Comparison of ENCODE assay signal across 9 cellular contexts in genomic region chr1:109239580-109240068, GRCh38. TPM values are rescaled to one million over a fixed set of nuclear protein-coding genes. Genes with fewer than 3 reads are reported as not detected.
A peak's percentile ranks its signal among the peaks of the same experiment; 100 is the strongest.
DNase-seq lines count a peak whose midpoint lies in the region; ATAC-seq, FAIRE-seq and TF ChIP-seq lines count a peak whose summit lies in the region.
"Had no signal": no experiment of that assay in that cellular context is flagged by ENCODE, and none has a peak within 500 bp of the region (broad histone marks: within the 10 kb centered on the region; RNA-seq: fewer than 3 reads in every experiment).

No MANE protein-coding gene starts in this region.

- peaks cover 18 to 30% of the 10 kb centered on the region in 2 experiments for H3K36me3 ChIP-seq in GM12878 (ENCODE audit: control insufficient read depth in 2 of 2, insufficient read depth in 2 of 2, low read length in 1 of 2)
- peaks cover 12 to 53% of the 10 kb centered on the region in 2 donors for H3K36me3 ChIP-seq in left lung

- H3K18ac ChIP-seq in H9 (ENCODE audit: insufficient read length, low read depth, low read length) = no peak overlapping the region

- H3K23ac ChIP-seq in H9 (ENCODE audit: insufficient read length, low read depth, low read length) = no peak overlapping the region

- H2AK5ac ChIP-seq in H9 (ENCODE audit: insufficient read length, low read length) = no peak overlapping the region

- whole genome bisulfite sequencing in H9 (ENCODE audit: extremely low coverage, insufficient read length, low lambda C conversion rate) = no CpG with 5 or more reads among the region's 3 CpGs
- 69% methylated on average over 3 of the region's 3 CpGs for WGBS in GM12878 (ENCODE audit: insufficient coverage, insufficient replicate concordance, low lambda C conversion rate, missing lambda C conversion rate)

- H3K14ac ChIP-seq in H9 (ENCODE audit: insufficient read depth, low read length) = no peak overlapping the region

- RAD21 ChIA-PET in GM12878 (lab: Charles Lee; ENCODE audit: unreplicated experiment) = interaction anchor here (0.8 to 1.9 kb wide), 4 partner anchors 38 to 293 kb away, joined by 3 to 7 read pairs (median 3); partner anchors contain the start of gene SORT1

- peak; percentile 82 for DNase-seq in DMS 273 (lab: John Stamatoyannopoulos, UW; ENCODE audit: unreplicated experiment)
- no peak for DNase-seq in DMS 273 treated with DMSO at 0.1 percent for 48 hours (lab: John Stamatoyannopoulos, UW)
- DNase-seq in H9 = peak; percentile 89
- peak; percentile 53 for DNase-seq in NCI-H526 treated with DMSO at 0.1 percent for 48 hours (lab: John Stamatoyannopoulos, UW)
- DNase-seq in GM12878 (ENCODE audit: low read depth, low spot score) = no peak
- peak in 1 of 2 donors; percentile 23 for DNase-seq in left lung
- DNase-seq in hippocampal formation (lab: John Stamatoyannopoulos, UW) = no peak

- no TSS peak for BruUV-seq in GM12878 (replicated peaks; lab: Mats Ljungman, UMichigan)

- no peak overlapping the region for H3K56ac ChIP-seq in H9 (ENCODE audit: insufficient read length, low read depth, low read length)

- no peak overlapping the region for H3K27ac ChIP-seq in H9 (ENCODE audit: insufficient read length, low read depth, low read length)
- no peak overlapping the region for H3K27ac ChIP-seq in GM12878 (ENCODE audit: control insufficient read depth, insufficient read depth)
- H3K27ac ChIP-seq in left lung = no peak overlapping the region

- in situ Hi-C loops in GM12878 (cut with MboI) = no loop called here

- H2BK20ac ChIP-seq in H9 (ENCODE audit: low read depth, low read length, poor library complexity, severe bottlenecking) = no peak overlapping the region

- H3T11ph ChIP-seq in H9 (ENCODE audit: low read length) = no peak overlapping the region

- H2AFZ ChIP-seq in H9 (ENCODE audit: low read length) (no peak overlapping the region), GM12878 (ENCODE audit: control insufficient read depth, low read depth, low read length) (no peak overlapping the region)

- H3K4me1 Mint-ChIP-seq in H9 = peaks cover 73 to 77% of the 10 kb centered on the region in 2 experiments

- TF ChIP-seq RAD21 in GM12878 (IDR thresholded peaks at IDR 0.05; ENCODE audit: insufficient read depth, low read depth, low read length) = no peak

- H2BK5ac ChIP-seq in H9 (ENCODE audit: insufficient read length, low read length) = no peak overlapping the region

- H4K8ac ChIP-seq in H9 (replicated peaks; ENCODE audit: insufficient read length, low read depth, low read length) = no peak overlapping the region

- no peak overlapping the region for H2BK15ac ChIP-seq in H9 (ENCODE audit: low read depth, low read length)

- H3K36me3 Mint-ChIP-seq in H9 (ENCODE audit: insufficient read depth in 1 of 3, low read depth in 3 of 3) = peaks cover 25 to 43% (median 42%) of the 10 kb centered on the region in 3 experiments; a peak in 6 of 7 replicates

- ATAC-seq in GM12878 = peak; percentile 92
- peak; percentile 65 for ATAC-seq in left lung
- ATAC-seq in HG03108 (IDR thresholded peaks at IDR 0.05; ENCODE audit: unreplicated experiment) = no peak

- intact Hi-C loops in GM12878 (cut with micrococcal nuclease; ENCODE audit: unreplicated experiment) = no loop called here
- intact Hi-C loops in left lung (cut with DNase I) = no loop called here

- H3K79me2 ChIP-seq in H9 (ENCODE audit: insufficient read depth, low read length) (no peaks in the 10 kb centered on the region), GM12878 (ENCODE audit: control insufficient read depth, insufficient read depth, low read length) (no peaks in the 10 kb centered on the region)

- H2BK120ac ChIP-seq in H9 (ENCODE audit: low read depth, low read length, poor library complexity, severe bottlenecking) = no peak overlapping the region

- H3K4me1 ChIP-seq in H9 (ENCODE audit: insufficient read depth, low read length) = peaks cover 14% of the 10 kb centered on the region; the same call in 1 of the 2 replicates
- H3K4me1 ChIP-seq in GM12878 (ENCODE audit: control insufficient read depth, insufficient read depth, low read length) = no peaks in the 10 kb centered on the region
- peaks cover 17 to 19% of the 10 kb centered on the region in 2 donors for H3K4me1 ChIP-seq in left lung

- H3K79me1 ChIP-seq in H9 (ENCODE audit: insufficient read depth, low read depth, low read length, poor library complexity, severe bottlenecking) = no peaks in the 10 kb centered on the region

- H3K23me2 ChIP-seq in H9 (ENCODE audit: insufficient read length, low read depth, low read length, poor library complexity, severe bottlenecking) = no peaks in the 10 kb centered on the region

- peak; percentile 87 for TF ChIP-seq CTCF in H9 (conservative IDR thresholded peaks at IDR 0.05)
- TF ChIP-seq CTCF in GM12878 (IDR thresholded peaks at IDR 0.05 in 2 of 3, conservative IDR thresholded peaks at IDR 0.05 in 1 of 3; ENCODE audit: control insufficient read depth in 2 of 3, extremely low read depth in 1 of 3, insufficient read depth in 1 of 3, low read depth in 3 of 3, low read length in 3 of 3) = peak; percentile 17 to 66 (median 47); a peak in 5 of 6 replicates
- peak; percentile 22 to 41 for TF ChIP-seq CTCF in left lung (IDR thresholded peaks at IDR 0.05)

- H3K9ac ChIP-seq in H9 (ENCODE audit: extremely low read depth, insufficient read length, low read length) (no peak overlapping the region), GM12878 (ENCODE audit: control insufficient read depth, insufficient read depth, low read length) (no peak overlapping the region)

- FAIRE-seq in GM12878 (lab: Jason Lieb, UNC) = no peak
- FAIRE-seq: A204.1 had no signal

- CTCF ChIA-PET in GM12878 (lab: Yijun Ruan, JAX) = interaction anchor here (0.7 to 2.4 kb wide), 7 partner anchors 38 to 400 kb away, joined by 3 to 11 read pairs (median 5); no protein-coding TSS in a partner anchor

- no peak overlapping the region; a peak in 1 of 5 replicates for H3K4me3 Mint-ChIP-seq in H9

- H3K4ac ChIP-seq in H9 (ENCODE audit: low read depth, low read length) = no peak overlapping the region

- no peak for TF ChIP-seq EP300 in GM12878 (IDR thresholded peaks at IDR 0.05; ENCODE audit: borderline replicate concordance in 1 of 2, control insufficient read depth in 1 of 2, low read depth in 2 of 2, low read length in 2 of 2)

- no peaks in the 10 kb centered on the region for H3K27me3 ChIP-seq in H9 (ENCODE audit: insufficient read depth, low read length)
- no peaks in the 10 kb centered on the region for H3K27me3 ChIP-seq in GM12878 (replicated peaks in 1 of 2; ENCODE audit: control insufficient read depth in 2 of 2, insufficient read depth in 2 of 2, low read length in 1 of 2)
- peaks cover 0 to 38% of the 10 kb centered on the region in 2 donors for H3K27me3 ChIP-seq in left lung

- H3K4me3 ChIP-seq in GM12878 (no peak overlapping the region), left lung (no peak overlapping the region)

- H3K9me3 ChIP-seq in H9 (ENCODE audit: control insufficient read depth, low read depth, low read length) (no peaks in the 10 kb centered on the region), GM12878 (replicated peaks; ENCODE audit: control insufficient read depth, insufficient read depth, low read length) (no peaks in the 10 kb centered on the region), left lung (no peaks in the 10 kb centered on the region)

- H3K4me2 ChIP-seq in H9 (ENCODE audit: insufficient read depth, insufficient read length, low read length) = no peak overlapping the region
- H3K4me2 ChIP-seq in GM12878 (ENCODE audit: control insufficient read depth, insufficient read depth) = no peak overlapping the region

- POLR2A ChIA-PET in GM12878 (lab: Charles Lee) = interaction anchor here (1.1 kb wide), 1 partner anchor 16 kb away, joined by 3 read pairs; no protein-coding TSS in a partner anchor

- H2BK12ac ChIP-seq in H9 (ENCODE audit: insufficient read length, low read depth, low read length) = no peak overlapping the region

- H3K9me3 Mint-ChIP-seq in H9 = no peaks in the 10 kb centered on the region; a peak in 1 of 5 replicates

- H4K5ac ChIP-seq in H9 (ENCODE audit: insufficient read length, low read depth, low read length) = no peak overlapping the region

- H3K27me3 Mint-ChIP-seq in H9 (ENCODE audit: low read depth) = peaks cover 7% of the 10 kb centered on the region

- no peaks in the 10 kb centered on the region for H4K20me1 ChIP-seq in H9 (ENCODE audit: control insufficient read depth, insufficient read depth, insufficient read length)
- H4K20me1 ChIP-seq in GM12878 (ENCODE audit: control insufficient read depth, insufficient read depth) = no peaks in the 10 kb centered on the region

- no peak overlapping the region for H4K91ac ChIP-seq in H9 (ENCODE audit: insufficient read length, low read depth, low read length)

- H3K27ac Mint-ChIP-seq in H9 = peak overlapping the region; percentile 56 to 96 (median 84); a peak in 5 of 7 replicates

- peak; percentile 58 for TF ChIP-seq POLR2A in GM12878 (IDR thresholded peaks at IDR 0.05; ENCODE audit: low read depth, low read length)

- SMC1A ChIA-PET in GM12878 (lab: Charles Lee; ENCODE audit: uncharacterized antibody, unreplicated experiment) = interaction anchor here (1.1 to 1.5 kb wide), 2 partner anchors 22 to 293 kb away, joined by 3 to 4 read pairs; no protein-coding TSS in a partner anchor

RNA-seq across cellular contexts. Expression of gene CELSR2, which starts 9.7 kb away (rescaled TPM):
- total RNA-seq in H9 (2021) (26.7 and 29.2 TPM in 2 replicates), GM12878 (2014; rRNA removed) (under 0.01 TPM in 1 of 2 replicates, not detected in the other), GM12878 (2014; rRNA removed; fragmentation: Illumina TruSeq; extraction: Trizol) (0.04 and 0.14 TPM in 2 replicates), GM12878 (2021) (0.15 and 0.19 TPM in 2 replicates), left lung (1 to 10 TPM; 5.9 to 8.8 TPM)
- 0.27 TPM in 2 replicates for total RNA-seq in GM12878 (2013; cell fraction: nucleolus; rRNA removed)
- 0.13 TPM for polyA plus RNA-seq in GM12878 (2011; ENCODE audit: low read depth)
- polyA plus RNA-seq in GM12878 (2011; rRNA removed) (0.03 and 0.07 TPM in 2 replicates), GM12878 (2014; fragmentation: Illumina TruSeq; extraction: Trizol) (0.02 and 0.10 TPM in 2 replicates), GM12878 (2014; fragmentation: Nextera tagmentation; extraction: Ambion mirVana) (not detected), GM12878 (2014; rRNA removed) (0.01 and 0.19 TPM in 2 replicates), GM12878 (2016; fragmentation: Nextera tagmentation; extraction: Ambion mirVana) (under 1 TPM; 0.03 to 0.04 TPM)
- polyA plus RNA-seq in GM12878 (2011; cell fraction: cytosol; rRNA removed) = 0.09 and 0.10 TPM in 2 replicates
- 0.78 TPM in 2 replicates for polyA plus RNA-seq in GM12878 (2011; cell fraction: nucleus; rRNA removed)
- polyA plus RNA-seq in GM12878 (2012) = 0.31 and 0.45 TPM in 2 replicates
- polyA minus RNA-seq in GM12878 (2011; rRNA and poly(A)+ RNA removed) = 0.62 and 2.3 TPM in 2 replicates
- polyA minus RNA-seq in GM12878 (2011; cell fraction: cytosol; rRNA and poly(A)+ RNA removed) = 0.21 and 0.27 TPM in 2 replicates
- polyA minus RNA-seq in GM12878 (2011; cell fraction: nucleus; rRNA and poly(A)+ RNA removed) = 0.48 and 0.86 TPM in 2 replicates

RNA-seq across cellular contexts. Expression of gene SARS1, which starts 25.9 kb away (rescaled TPM):
- total RNA-seq in H9 (2021) (139 and 144 TPM in 2 replicates), GM12878 (2014; rRNA removed) (120 and 123 TPM in 2 replicates), GM12878 (2014; rRNA removed; fragmentation: Illumina TruSeq; extraction: Trizol) (133 and 137 TPM in 2 replicates), GM12878 (2021) (110 and 115 TPM in 2 replicates), left lung (100 to 1,000 TPM; 144 to 189 TPM)
- total RNA-seq in GM12878 (2013; cell fraction: nucleolus; rRNA removed) = 124 and 126 TPM in 2 replicates
- 93.3 TPM for polyA plus RNA-seq in GM12878 (2011; ENCODE audit: low read depth)
- polyA plus RNA-seq in GM12878 (2011; rRNA removed) (87.1 and 116 TPM in 2 replicates), GM12878 (2014; fragmentation: Illumina TruSeq; extraction: Trizol) (139 and 152 TPM in 2 replicates), GM12878 (2014; fragmentation: Nextera tagmentation; extraction: Ambion mirVana) (100 to 1,000 TPM; 148 to 202 TPM), GM12878 (2014; rRNA removed) (103 and 110 TPM in 2 replicates), GM12878 (2016; fragmentation: Nextera tagmentation; extraction: Ambion mirVana) (100 to 1,000 TPM; 163 to 168 TPM)
- polyA plus RNA-seq in GM12878 (2011; cell fraction: cytosol; rRNA removed) = 109 and 122 TPM in 2 replicates
- polyA plus RNA-seq in GM12878 (2011; cell fraction: nucleus; rRNA removed) = 128 and 149 TPM in 2 replicates
- polyA plus RNA-seq in GM12878 (2012) = 102 and 112 TPM in 2 replicates
- 83.7 and 94.1 TPM in 2 replicates for polyA minus RNA-seq in GM12878 (2011; rRNA and poly(A)+ RNA removed)
- 26.5 and 31.2 TPM in 2 replicates for polyA minus RNA-seq in GM12878 (2011; cell fraction: cytosol; rRNA and poly(A)+ RNA removed)
- polyA minus RNA-seq in GM12878 (2011; cell fraction: nucleus; rRNA and poly(A)+ RNA removed) = 44.6 and 53.6 TPM in 2 replicates

RNA-seq across cellular contexts. Expression of gene PSRC1, which starts 43.3 kb away (rescaled TPM):
- total RNA-seq in H9 (2021) (60.3 and 63.0 TPM in 2 replicates), GM12878 (2014; rRNA removed) (5.1 and 5.6 TPM in 2 replicates), GM12878 (2014; rRNA removed; fragmentation: Illumina TruSeq; extraction: Trizol) (3.0 and 3.8 TPM in 2 replicates), GM12878 (2021) (4.7 and 6.1 TPM in 2 replicates), left lung (1 to 10 TPM; 4.2 to 7.3 TPM)
- 5.4 and 5.7 TPM in 2 replicates for total RNA-seq in GM12878 (2013; cell fraction: nucleolus; rRNA removed)
- polyA plus RNA-seq in GM12878 (2011; ENCODE audit: low read depth) = 1.9 TPM
- polyA plus RNA-seq in GM12878 (2011; rRNA removed) (7.9 and 8.7 TPM in 2 replicates), GM12878 (2014; fragmentation: Illumina TruSeq; extraction: Trizol) (2.3 and 3.4 TPM in 2 replicates), GM12878 (2014; fragmentation: Nextera tagmentation; extraction: Ambion mirVana) (1 to 10 TPM; 1.2 to 2.0 TPM), GM12878 (2014; rRNA removed) (7.2 and 7.8 TPM in 2 replicates), GM12878 (2016; fragmentation: Nextera tagmentation; extraction: Ambion mirVana) (10 to 100 TPM; 10.1 to 11.8 TPM)
- 9.7 and 10.8 TPM in 2 replicates for polyA plus RNA-seq in GM12878 (2011; cell fraction: cytosol; rRNA removed)
- 37.3 and 41.3 TPM in 2 replicates for polyA plus RNA-seq in GM12878 (2011; cell fraction: nucleus; rRNA removed)
- 3.3 and 7.7 TPM in 2 replicates for polyA plus RNA-seq in GM12878 (2012)
- 3.1 and 9.1 TPM in 2 replicates for polyA minus RNA-seq in GM12878 (2011; rRNA and poly(A)+ RNA removed)
- 2.8 and 4.2 TPM in 2 replicates for polyA minus RNA-seq in GM12878 (2011; cell fraction: cytosol; rRNA and poly(A)+ RNA removed)
- 7.7 and 8.1 TPM in 2 replicates for polyA minus RNA-seq in GM12878 (2011; cell fraction: nucleus; rRNA and poly(A)+ RNA removed)

Comparison
In these comparisons a context has a peak if more than half of its experiments do, and no peak if none do; other contexts are left out.
1. DNase-seq: peak in DMS 273 (single experiment), H9 (single experiment) and NCI-H526 treated with DMSO at 0.1 percent for 48 hours (single experiment); none in DMS 273 treated with DMSO at 0.1 percent for 48 hours (single experiment), GM12878 (single experiment) and hippocampal formation (0 of 2).
2. CTCF ChIP-seq: peak in every context shown above with its lines; median percentile 87 in H9; 47 in GM12878; 32 in left lung.
3. RNA of gene CELSR2, which starts 9.7 kb away (total RNA-seq): 26.7 to 29.2 TPM in H9 and 5.9 to 8.8 TPM in left lung; under 0.01 to 0.27 TPM in GM12878; every median in the first group is over 4 times any median in the second.